ENCODE assay signal across 1 cellular context in genomic region chr2:8885449-8886196, GRCh38.
TF ChIP-seq lines count a peak whose summit lies in the region.

No MANE protein-coding gene starts in this region.

TF ChIP-seq in GM12878, 131 proteins besides CTCF, POLR2A, EP300 and RAD21:
- no peak for TF ChIP-seq SMAD5 (IDR thresholded peaks at IDR 0.05; ENCODE audit: low read depth)
- no peak for TF ChIP-seq ZBED1 (IDR thresholded peaks at IDR 0.05; ENCODE audit: borderline replicate concordance)
- TF ChIP-seq JUND (IDR thresholded peaks at IDR 0.05; ENCODE audit: low read depth, low read length): no peak
- TF ChIP-seq NFXL1 (IDR thresholded peaks at IDR 0.05; ENCODE audit: borderline replicate concordance): no peak
- no peak for TF ChIP-seq RUNX3 (IDR thresholded peaks at IDR 0.05; ENCODE audit: low read length)
- TF ChIP-seq EZH2 (IDR thresholded peaks at IDR 0.05; ENCODE audit: borderline replicate concordance, control insufficient read depth, low read depth, low read length): no peak
- TF ChIP-seq, protein P1, sequence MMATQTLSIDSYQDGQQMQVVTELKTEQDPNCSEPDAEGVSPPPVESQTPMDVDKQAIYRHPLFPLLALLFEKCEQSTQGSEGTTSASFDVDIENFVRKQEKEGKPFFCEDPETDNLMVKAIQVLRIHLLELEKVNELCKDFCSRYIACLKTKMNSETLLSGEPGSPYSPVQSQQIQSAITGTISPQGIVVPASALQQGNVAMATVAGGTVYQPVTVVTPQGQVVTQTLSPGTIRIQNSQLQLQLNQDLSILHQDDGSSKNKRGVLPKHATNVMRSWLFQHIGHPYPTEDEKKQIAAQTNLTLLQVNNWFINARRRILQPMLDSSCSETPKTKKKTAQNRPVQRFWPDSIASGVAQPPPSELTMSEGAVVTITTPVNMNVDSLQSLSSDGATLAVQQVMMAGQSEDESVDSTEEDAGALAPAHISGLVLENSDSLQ (IDR thresholded peaks at IDR 0.05): no peak
- TF ChIP-seq HDGF (IDR thresholded peaks at IDR 0.05): no peak
